In genomic region chr10:2978111-2978510, GRCh38 we compare ENCODE assay signal across 9 cellular contexts.
DNase-seq lines count a peak whose midpoint lies in the region; ATAC-seq and TF ChIP-seq lines count a peak whose summit lies in the region.
"Had no signal": no experiment of that assay in that cellular context is flagged by ENCODE, and none has a peak within 500 bp of the region (broad histone marks: within the 10 kb centered on the region; RNA-seq: fewer than 3 reads in every experiment).

No MANE protein-coding gene starts in this region.

- no peaks in the 10 kb centered on the region for H3K4me1 ChIP-seq in A673 (ENCODE audit: insufficient read depth, low read length, poor library complexity, severe bottlenecking)
- peaks cover 46% of the 10 kb centered on the region for H3K4me1 ChIP-seq in OCI-LY3 (ENCODE audit: low read length)

- no TSS peak for BruUV-seq in A673 (replicated peaks; lab: Mats Ljungman, UMichigan)

- CTCF ChIA-PET in A673 (lab: Charles Lee): interaction anchor here (0.7 to 1.0 kb wide), 2 partner anchors 40 to 50 kb away, joined by 4 to 5 read pairs; no protein-coding TSS in a partner anchor

- POLR2A ChIA-PET in A673 (lab: Charles Lee; ENCODE audit: low non-redundant PET): no interaction called here

- H3K9ac ChIP-seq in OCI-LY3 (ENCODE audit: low read length): 0 out of 2 replicates have a peak overlapping the region, but pooled peaks have one; percentile 24

- no peak overlapping the region for H3K4me3 Mint-ChIP-seq in progenitor cell of endocrine pancreas (ENCODE audit: low read depth)

- H2AFZ ChIP-seq in OCI-LY3 (ENCODE audit: low read depth, low read length): no peak overlapping the region

- peak overlapping the region; percentile 66 for H3K4me2 ChIP-seq in OCI-LY3 (ENCODE audit: low read length)

- ATAC-seq in HG03565 (IDR thresholded peaks at IDR 0.05; ENCODE audit: unreplicated experiment) (peak; percentile 77), esophagus mucosa (peak; percentile 65)

- TF ChIP-seq CTCF in A673 (conservative IDR thresholded peaks at IDR 0.05; ENCODE audit: low read depth, low read length) (peak; percentile 74), GM13976 (IDR thresholded peaks at IDR 0.05; ENCODE audit: borderline replicate concordance, control extremely low read depth, extremely low read depth, insufficient read depth, missing control alignments) (peak; percentile 42), OCI-LY3 (IDR thresholded peaks at IDR 0.05; ENCODE audit: low read depth, low read length) (peak; percentile 66), progenitor cell of endocrine pancreas (IDR thresholded peaks at IDR 0.05; ENCODE audit: unreplicated experiment) (peak; percentile 79)

- H3K4me3 ChIP-seq in A673 (ENCODE audit: low read depth, low read length, poor library complexity, severe bottlenecking) (no peak overlapping the region), OCI-LY3 (ENCODE audit: low read length) (no peak overlapping the region)

- no peaks in the 10 kb centered on the region for H3K27me3 Mint-ChIP-seq in progenitor cell of endocrine pancreas

- H4K20me1 ChIP-seq in OCI-LY3 (ENCODE audit: insufficient read depth, low read length): no peaks in the 10 kb centered on the region

- H3K27ac ChIP-seq in A673 (ENCODE audit: low read depth, low read length, poor library complexity, severe bottlenecking): no peak overlapping the region
- H3K27ac ChIP-seq in OCI-LY3 (ENCODE audit: low read length): peak overlapping the region; percentile 41; the same call in 1 of the 2 replicates
- H3K27ac ChIP-seq: epithelial cell of prostate had no signal

- no peaks in the 10 kb centered on the region for H3K79me2 ChIP-seq in OCI-LY3 (ENCODE audit: low read length)

- H3K36me3 ChIP-seq in A673 (ENCODE audit: insufficient read depth, low read length, poor library complexity, severe bottlenecking) (no peaks in the 10 kb centered on the region), OCI-LY3 (replicated peaks; ENCODE audit: low read depth, low read length) (no peaks in the 10 kb centered on the region)

- intact Hi-C loops in A673 (cut with micrococcal nuclease; ENCODE audit: unreplicated experiment): loop anchor here (1.0 to 5.0 kb wide), 3 partner anchors 49 to 356 kb away; no protein-coding TSS in a partner anchor

- DNase-seq in A673 (ENCODE audit: low spot score) (peak; percentile 79), GM13976 (ENCODE audit: low spot score) (peak; percentile 68), progenitor cell of endocrine pancreas (ENCODE audit: low spot score, unreplicated experiment) (no peak), cortex of kidney (lab: John Stamatoyannopoulos, UW) (no peak)
- DNase-seq in effector CD8-positive, alpha-beta T cell (lab: John Stamatoyannopoulos, UW): no peak

- no peaks in the 10 kb centered on the region for H3K27me3 ChIP-seq in A673 (replicated peaks; ENCODE audit: insufficient read depth, low read depth, low read length, poor library complexity)
- no peaks in the 10 kb centered on the region for H3K27me3 ChIP-seq in OCI-LY3 (ENCODE audit: low read depth, low read length)

- H3K27ac Mint-ChIP-seq in progenitor cell of endocrine pancreas: no peak overlapping the region

- H3K9me3 Mint-ChIP-seq in progenitor cell of endocrine pancreas (ENCODE audit: low read depth): no peaks in the 10 kb centered on the region

- no peaks in the 10 kb centered on the region for H3K4me1 Mint-ChIP-seq in progenitor cell of endocrine pancreas (ENCODE audit: low read depth)

- H3K9me3 ChIP-seq in A673 (ENCODE audit: low read depth, low read length, poor library complexity, severe bottlenecking) (no peaks in the 10 kb centered on the region), OCI-LY3 (ENCODE audit: insufficient read depth, low read length) (no peaks in the 10 kb centered on the region)

- no peaks in the 10 kb centered on the region for H3K36me3 Mint-ChIP-seq in progenitor cell of endocrine pancreas (ENCODE audit: insufficient read depth)

- in situ Hi-C loops in GM13976 (cut with MboI; ENCODE audit: low sequenced_read_pairs, unreplicated experiment): no loop called here

Comparison
In these comparisons a context has a peak if more than half of its experiments do, and no peak if none do; other contexts are left out.
1. DNase-seq: peak in A673 (single experiment) and GM13976 (single experiment); none in progenitor cell of endocrine pancreas (single experiment), cortex of kidney (single experiment) and effector CD8-positive, alpha-beta T cell (single experiment).
2. Peak in every context shown above with its lines, with median percentiles within 50 percentile points of each other: CTCF ChIP-seq.